ENCODE assay signal across 1 cellular context in the genomic region with DNA sequence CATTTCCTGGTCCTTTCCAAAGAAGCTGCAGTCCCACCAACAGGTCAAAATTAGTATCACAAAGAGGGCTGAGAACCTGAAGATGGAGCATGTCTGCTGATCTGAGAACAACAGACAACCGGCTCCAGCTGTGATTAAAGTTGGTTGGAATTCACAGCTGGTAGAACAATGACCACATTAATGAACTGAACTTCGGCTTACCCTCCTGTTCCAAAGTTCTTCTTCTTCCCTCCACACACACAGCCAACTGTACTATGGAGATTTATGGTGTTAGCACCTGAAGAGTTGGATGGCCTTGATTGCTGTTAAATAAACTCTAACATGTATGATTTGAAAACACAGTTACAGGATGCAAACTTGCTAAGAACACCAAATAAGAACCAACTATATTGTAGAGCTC.
A peak's percentile ranks its signal among the peaks of the same experiment; 100 is the strongest.
TF ChIP-seq lines count a peak whose summit lies in the region.

No MANE protein-coding gene starts in this region.

TF ChIP-seq in GM23338, 12 proteins besides CTCF, POLR2A, EP300 and RAD21 (continued from another document):
- TF ChIP-seq, protein P1, sequence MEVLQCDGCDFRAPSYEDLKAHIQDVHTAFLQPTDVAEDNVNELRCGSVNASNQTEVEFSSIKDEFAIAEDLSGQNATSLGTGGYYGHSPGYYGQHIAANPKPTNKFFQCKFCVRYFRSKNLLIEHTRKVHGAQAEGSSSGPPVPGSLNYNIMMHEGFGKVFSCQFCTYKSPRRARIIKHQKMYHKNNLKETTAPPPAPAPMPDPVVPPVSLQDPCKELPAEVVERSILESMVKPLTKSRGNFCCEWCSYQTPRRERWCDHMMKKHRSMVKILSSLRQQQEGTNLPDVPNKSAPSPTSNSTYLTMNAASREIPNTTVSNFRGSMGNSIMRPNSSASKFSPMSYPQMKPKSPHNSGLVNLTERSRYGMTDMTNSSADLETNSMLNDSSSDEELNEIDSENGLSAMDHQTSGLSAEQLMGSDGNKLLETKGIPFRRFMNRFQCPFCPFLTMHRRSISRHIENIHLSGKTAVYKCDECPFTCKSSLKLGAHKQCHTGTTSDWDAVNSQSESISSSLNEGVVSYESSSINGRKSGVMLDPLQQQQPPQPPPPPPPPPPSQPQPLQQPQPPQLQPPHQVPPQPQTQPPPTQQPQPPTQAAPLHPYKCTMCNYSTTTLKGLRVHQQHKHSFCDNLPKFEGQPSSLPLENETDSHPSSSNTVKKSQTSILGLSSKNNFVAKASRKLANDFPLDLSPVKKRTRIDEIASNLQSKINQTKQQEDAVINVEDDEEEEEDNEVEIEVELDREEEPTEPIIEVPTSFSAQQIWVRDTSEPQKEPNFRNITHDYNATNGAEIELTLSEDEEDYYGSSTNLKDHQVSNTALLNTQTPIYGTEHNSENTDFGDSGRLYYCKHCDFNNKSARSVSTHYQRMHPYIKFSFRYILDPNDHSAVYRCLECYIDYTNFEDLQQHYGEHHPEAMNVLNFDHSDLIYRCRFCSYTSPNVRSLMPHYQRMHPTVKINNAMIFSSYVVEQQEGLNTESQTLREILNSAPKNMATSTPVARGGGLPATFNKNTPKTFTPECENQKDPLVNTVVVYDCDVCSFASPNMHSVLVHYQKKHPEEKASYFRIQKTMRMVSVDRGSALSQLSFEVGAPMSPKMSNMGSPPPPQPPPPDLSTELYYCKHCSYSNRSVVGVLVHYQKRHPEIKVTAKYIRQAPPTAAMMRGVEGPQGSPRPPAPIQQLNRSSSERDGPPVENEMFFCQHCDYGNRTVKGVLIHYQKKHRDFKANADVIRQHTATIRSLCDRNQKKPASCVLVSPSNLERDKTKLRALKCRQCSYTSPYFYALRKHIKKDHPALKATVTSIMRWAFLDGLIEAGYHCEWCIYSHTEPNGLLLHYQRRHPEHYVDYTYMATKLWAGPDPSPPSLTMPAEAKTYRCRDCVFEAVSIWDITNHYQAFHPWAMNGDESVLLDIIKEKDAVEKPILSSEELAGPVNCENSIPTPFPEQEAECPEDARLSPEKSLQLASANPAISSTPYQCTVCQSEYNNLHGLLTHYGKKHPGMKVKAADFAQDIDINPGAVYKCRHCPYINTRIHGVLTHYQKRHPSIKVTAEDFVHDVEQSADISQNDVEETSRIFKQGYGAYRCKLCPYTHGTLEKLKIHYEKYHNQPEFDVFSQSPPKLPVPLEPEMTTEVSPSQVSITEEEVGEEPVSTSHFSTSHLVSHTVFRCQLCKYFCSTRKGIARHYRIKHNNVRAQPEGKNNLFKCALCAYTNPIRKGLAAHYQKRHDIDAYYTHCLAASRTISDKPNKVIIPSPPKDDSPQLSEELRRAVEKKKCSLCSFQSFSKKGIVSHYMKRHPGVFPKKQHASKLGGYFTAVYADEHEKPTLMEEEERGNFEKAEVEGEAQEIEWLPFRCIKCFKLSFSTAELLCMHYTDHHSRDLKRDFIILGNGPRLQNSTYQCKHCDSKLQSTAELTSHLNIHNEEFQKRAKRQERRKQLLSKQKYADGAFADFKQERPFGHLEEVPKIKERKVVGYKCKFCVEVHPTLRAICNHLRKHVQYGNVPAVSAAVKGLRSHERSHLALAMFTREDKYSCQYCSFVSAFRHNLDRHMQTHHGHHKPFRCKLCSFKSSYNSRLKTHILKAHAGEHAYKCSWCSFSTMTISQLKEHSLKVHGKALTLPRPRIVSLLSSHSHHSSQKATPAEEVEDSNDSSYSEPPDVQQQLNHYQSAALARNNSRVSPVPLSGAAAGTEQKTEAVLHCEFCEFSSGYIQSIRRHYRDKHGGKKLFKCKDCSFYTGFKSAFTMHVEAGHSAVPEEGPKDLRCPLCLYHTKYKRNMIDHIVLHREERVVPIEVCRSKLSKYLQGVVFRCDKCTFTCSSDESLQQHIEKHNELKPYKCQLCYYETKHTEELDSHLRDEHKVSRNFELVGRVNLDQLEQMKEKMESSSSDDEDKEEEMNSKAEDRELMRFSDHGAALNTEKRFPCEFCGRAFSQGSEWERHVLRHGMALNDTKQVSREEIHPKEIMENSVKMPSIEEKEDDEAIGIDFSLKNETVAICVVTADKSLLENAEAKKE (CRISPR knock-in tag; IDR thresholded peaks at IDR 0.05) = 0 out of 2 replicates have a peak, but pooled peaks have one; percentile 51
